1 cellular context compared by ENCODE assay signal in genomic region chr17:34623856-34624766, GRCh38.
TF ChIP-seq lines count a peak whose summit lies in the region.

No MANE protein-coding gene starts in this region.

TF ChIP-seq in WTC11, 78 proteins besides CTCF, POLR2A, EP300 and RAD21 (continued from another document):
- no peak for TF ChIP-seq STAT6 (CRISPR knock-in tag; conservative IDR thresholded peaks at IDR 0.05; ENCODE audit: low read depth)
- no peak for TF ChIP-seq E2F1 (CRISPR knock-in tag; IDR thresholded peaks at IDR 0.05)
- no peak for TF ChIP-seq AFF4 (CRISPR knock-in tag; IDR thresholded peaks at IDR 0.05; ENCODE audit: borderline replicate concordance)
- no peak for TF ChIP-seq E2F4 (CRISPR knock-in tag; IDR thresholded peaks at IDR 0.05; ENCODE audit: borderline replicate concordance, low read depth)
- TF ChIP-seq ZNF532 (CRISPR knock-in tag; IDR thresholded peaks at IDR 0.05; ENCODE audit: borderline replicate concordance) = no peak
- no peak for TF ChIP-seq ZNF138 (CRISPR knock-in tag; conservative IDR thresholded peaks at IDR 0.05)
- no peak for TF ChIP-seq E2F5 (CRISPR knock-in tag; IDR thresholded peaks at IDR 0.05)
- no peak for TF ChIP-seq SP1 (CRISPR knock-in tag; conservative IDR thresholded peaks at IDR 0.05)
- TF ChIP-seq ARID4B (CRISPR knock-in tag; IDR thresholded peaks at IDR 0.05; ENCODE audit: borderline replicate concordance) = no peak
- TF ChIP-seq USF2 (CRISPR knock-in tag; IDR thresholded peaks at IDR 0.05) = no peak
- TF ChIP-seq NFE2L1 (CRISPR knock-in tag; IDR thresholded peaks at IDR 0.05) = no peak
